15 cellular contexts compared by ENCODE assay signal in the genomic region with DNA sequence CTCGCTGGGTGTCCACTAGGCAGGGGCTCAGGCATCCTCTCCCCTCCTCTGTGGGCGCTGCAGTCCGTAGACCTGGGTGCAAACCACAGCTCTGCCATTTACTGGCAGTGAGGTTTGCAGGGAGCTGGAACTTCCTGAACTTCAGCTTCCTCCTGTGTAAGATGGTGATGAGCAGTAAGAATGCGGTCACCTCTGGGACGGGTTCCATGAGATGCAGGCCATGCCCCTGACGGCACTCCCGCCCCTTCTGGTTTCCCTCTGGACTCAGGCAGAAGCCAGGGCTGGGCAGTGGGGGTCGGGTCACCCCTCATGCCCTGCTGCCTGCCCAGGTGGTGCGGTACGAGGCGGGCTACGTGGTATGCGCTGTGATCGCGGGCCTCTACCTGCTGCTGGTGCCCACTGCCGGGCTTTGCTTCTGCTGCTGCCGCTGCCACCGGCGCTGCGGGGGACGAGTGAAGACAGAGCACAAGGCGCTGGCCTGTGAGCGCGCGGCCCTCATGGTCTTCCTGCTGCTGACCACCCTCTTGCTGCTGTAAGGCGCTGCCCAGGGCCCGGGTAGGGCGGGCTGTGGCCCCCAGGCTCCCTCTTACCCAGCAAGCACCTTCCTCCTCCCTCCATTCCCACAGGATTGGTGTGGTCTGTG. TPM values are rescaled to one million over a fixed set of nuclear protein-coding genes. Genes with fewer than 3 reads are reported as not detected.
DNase-seq lines count a peak whose midpoint lies in the region; ATAC-seq, FAIRE-seq and TF ChIP-seq lines count a peak whose summit lies in the region.
"Had no signal": no experiment of that assay in that cellular context is flagged by ENCODE, and none has a peak within 500 bp of the region (broad histone marks: within the 10 kb centered on the region; RNA-seq: fewer than 3 reads in every experiment).

No MANE protein-coding gene starts in this region.

- H3K4me1 ChIP-seq in RWPE2 (ENCODE audit: insufficient read depth, poor library complexity, severe bottlenecking): peaks cover 40% of the 10 kb centered on the region
- H3K4me1 ChIP-seq in kidney (ENCODE audit: control insufficient read depth in 1 of 2, insufficient read depth in 1 of 2, low read depth in 1 of 2, low read length in 2 of 2): peaks cover 0 to 17% of the 10 kb centered on the region in 2 donors
- H3K4me1 ChIP-seq in rectal smooth muscle tissue (ENCODE audit: control insufficient read depth, insufficient read depth, low read length): no peaks in the 10 kb centered on the region
- H3K4me1 ChIP-seq: BLaER1 had no signal

- no peak overlapping the region for H3K4me3 ChIP-seq in H7 (ENCODE audit: insufficient read depth, low read depth, low read length)
- peak overlapping the region; percentile 25 for H3K4me3 ChIP-seq in RWPE2 (ENCODE audit: severe bottlenecking)
- H3K4me3 ChIP-seq in kidney (ENCODE audit: low read length in 2 of 2): peak overlapping the region; percentile 18 to 61
- peak overlapping the region; percentile 47 for H3K4me3 ChIP-seq in rectal smooth muscle tissue (ENCODE audit: low read length)
- H3K4me3 ChIP-seq: BLaER1, GM12878 had no signal

- intact Hi-C loops in kidney (cut with DNase I): no loop called here

- TF ChIP-seq CTCF in RWPE2 (IDR thresholded peaks at IDR 0.05; ENCODE audit: poor library complexity, severe bottlenecking): no peak
- no peak for TF ChIP-seq CTCF in kidney (IDR thresholded peaks at IDR 0.05; ENCODE audit: borderline replicate concordance, extremely low read depth, insufficient read depth)

- DNase-seq in H7 (peak; percentile 38), RWPE2 (ENCODE audit: low spot score) (peak; percentile 57), kidney (peak; percentile 78), amygdala (lab: John Stamatoyannopoulos, UW) (no peak), epidermal melanocyte (ENCODE audit: insufficient read length, low spot score) (no peak)
- DNase-seq: NCI-H1105 treated with DMSO at 0.1 percent for 48 hours, SW 1271 had no signal

- H3K27me3 ChIP-seq in H7 (ENCODE audit: control insufficient read depth, insufficient read depth, low read length) (no peaks in the 10 kb centered on the region), RWPE2 (ENCODE audit: insufficient read depth, poor library complexity, severe bottlenecking) (no peaks in the 10 kb centered on the region), rectal smooth muscle tissue (ENCODE audit: control insufficient read depth, insufficient read depth, low read length) (no peaks in the 10 kb centered on the region)
- H3K27me3 ChIP-seq: BLaER1 had no signal

- no peak for FAIRE-seq in kidney (lab: Jason Lieb, UNC)
- FAIRE-seq: GM12878 had no signal

- H3K9me3 ChIP-seq in RWPE2 (ENCODE audit: severe bottlenecking): no peaks in the 10 kb centered on the region
- H3K9me3 ChIP-seq in kidney (ENCODE audit: control insufficient read depth in 1 of 2, low read length in 2 of 2): no peaks in the 10 kb centered on the region
- H3K9me3 ChIP-seq: BLaER1 had no signal

- H3K27ac ChIP-seq in RWPE2 (ENCODE audit: poor library complexity, severe bottlenecking) (peak overlapping the region; percentile 75), kidney (ENCODE audit: low read depth in 2 of 2, low read length in 2 of 2) (peak overlapping the region; percentile 81 to 89), rectal smooth muscle tissue (ENCODE audit: low read depth, low read length) (no peak overlapping the region)
- H3K27ac ChIP-seq: BLaER1 had no signal

- no peaks in the 10 kb centered on the region for H3K36me3 ChIP-seq in H7 (replicated peaks; ENCODE audit: control insufficient read depth, insufficient read depth, low read length)
- peaks cover 20% of the 10 kb centered on the region; the same call in 1 of the 2 replicates for H3K36me3 ChIP-seq in RWPE2 (ENCODE audit: low read depth)
- peaks cover 0 to 8% of the 10 kb centered on the region in 2 donors for H3K36me3 ChIP-seq in kidney (ENCODE audit: control insufficient read depth in 1 of 2, insufficient read depth in 2 of 2, low read length in 2 of 2)
- no peaks in the 10 kb centered on the region for H3K36me3 ChIP-seq in rectal smooth muscle tissue (ENCODE audit: control insufficient read depth, insufficient read depth, low read length)
- H3K36me3 ChIP-seq: BLaER1 had no signal

- ATAC-seq in RWPE2 (ENCODE audit: low read depth) (no peak), GM21528 (IDR thresholded peaks at IDR 0.05; ENCODE audit: low FRiP score, unreplicated experiment) (no peak), GM18868 (IDR thresholded peaks at IDR 0.05; ENCODE audit: unreplicated experiment) (no peak)
- ATAC-seq: activated CD4-positive, CD25-positive, alpha-beta regulatory T cell treated with anti-CD3 and anti-CD28 coated beads, Interleukin-2, amount 50 U/mL, for 24 hours; GM12878 had no signal

- peak overlapping the region in 1 of 2 donors; percentile 52 for H3K9ac ChIP-seq in kidney (ENCODE audit: low read length in 2 of 2)
- H3K9ac ChIP-seq in rectal smooth muscle tissue (ENCODE audit: low read length): no peak overlapping the region
- H3K9ac ChIP-seq: BLaER1 had no signal

RNA-seq across cellular contexts. Expression of a gene that starts 1.5 kb away (rescaled TPM):
- total RNA-seq in H7 (2014; rRNA removed; shearing (Covaris generic)): 1.1 and 1.8 TPM in 2 replicates
- total RNA-seq in kidney: 65.6 TPM
- polyA plus RNA-seq in kidney (ENCODE audit: insufficient read depth, low read depth, low replicate concordance): 55.6 TPM
- total RNA-seq: GM12878 had no signal
- polyA plus RNA-seq: IgD-negative memory B cell had no signal

RNA-seq across cellular contexts. Expression of a gene that starts 21.4 kb away (rescaled TPM):
- 0.48 and 3.2 TPM in 2 replicates for total RNA-seq in H7 (2014; rRNA removed; shearing (Covaris generic))
- total RNA-seq in kidney: 27.6 TPM
- 14.8 TPM for polyA plus RNA-seq in kidney (ENCODE audit: insufficient read depth, low read depth, low replicate concordance)
- total RNA-seq: GM12878, OCI-LY7 had no signal
- polyA plus RNA-seq: GM12878, IgD-negative memory B cell had no signal

Comparison
In these comparisons a context has a peak if more than half of its experiments do, and no peak if none do; other contexts are left out.
1. DNase-seq: peak in H7 (single experiment), RWPE2 (single experiment) and kidney (single experiment); none in amygdala (0 of 56) and epidermal melanocyte (single experiment).
2. RNA of a gene that starts 1.5 kb away (total RNA-seq): 65.6 TPM in kidney (single experiment); 1.1 to 1.8 TPM in H7; every median in the first group is over 10 times any median in the second.